ENCODE assay signal across 13 cellular contexts in genomic region chr1:145827966-145828365, GRCh38. TPM values are rescaled to one million over a fixed set of nuclear protein-coding genes. Genes with fewer than 3 reads are reported as not detected.
A peak's percentile ranks its signal among the peaks of the same experiment; 100 is the strongest.
DNase-seq lines count a peak whose midpoint lies in the region; ATAC-seq and TF ChIP-seq lines count a peak whose summit lies in the region.
"Had no signal": no experiment of that assay in that cellular context is flagged by ENCODE, and none has a peak within 500 bp of the region (broad histone marks: within the 10 kb centered on the region; RNA-seq: fewer than 3 reads in every experiment).

No MANE protein-coding gene starts in this region.

- peaks cover 36% of the 10 kb centered on the region for H3K79me2 ChIP-seq in OCI-LY7 (ENCODE audit: insufficient read depth, low read depth, low read length)

- no peak for TF ChIP-seq POLR2A in erythroblast (IDR thresholded peaks at IDR 0.05; ENCODE audit: low read length)

- no peaks in the 10 kb centered on the region for H3K27me3 Mint-ChIP-seq in activated CD4-positive, alpha-beta T cell treated with anti-CD3 and anti-CD28 coated beads, Interleukin-2, amount 10 ng/mL, durations not matched to agents 24 days and 14 days

- no peaks in the 10 kb centered on the region for H3K9me3 ChIP-seq in OCI-LY7 (ENCODE audit: low read length)
- H3K9me3 ChIP-seq: Caco-2, mucosa of descending colon, upper lobe of right lung had no signal

- no peak for TF ChIP-seq CTCF in OCI-LY7 (conservative IDR thresholded peaks at IDR 0.05; ENCODE audit: low read length)

- POLR2A ChIA-PET in OCI-LY7 (lab: Charles Lee): interaction anchor here (0.7 to 4.1 kb wide), 10 partner anchors 10 to 210 kb away, joined by 3 to 32 read pairs (median 4); partner anchors contain the start of genes LIX1L, NUDT17, PIAS3 and RBM8A

- H2AFZ ChIP-seq in OCI-LY7 (ENCODE audit: low read length): no peak overlapping the region

- ATAC-seq in GM18873 (IDR thresholded peaks at IDR 0.05; ENCODE audit: low FRiP score, unreplicated experiment): no peak
- ATAC-seq: mucosa of descending colon, upper lobe of right lung had no signal

- CTCF ChIA-PET in OCI-LY7 (lab: Charles Lee; ENCODE audit: unreplicated experiment): interaction anchor here (0.8 to 2.3 kb wide), 3 partner anchors 17 to 81 kb away, joined by 3 to 12 read pairs (median 3); partner anchors contain the start of gene NUDT17

- peak overlapping the region; percentile 10 for H3K4me3 Mint-ChIP-seq in activated CD4-positive, alpha-beta T cell treated with anti-CD3 and anti-CD28 coated beads, Interleukin-2, amount 10 ng/mL, durations not matched to agents 24 days and 14 days

- BruUV-seq in OCI-LY7 (replicated peaks; lab: Mats Ljungman, UMichigan): TSS peak; percentile 83

- peaks cover 10% of the 10 kb centered on the region; the same call in 1 of the 2 replicates for H4K20me1 ChIP-seq in OCI-LY7 (ENCODE audit: insufficient read depth, low read length)

- no peak for DNase-seq in activated CD4-positive, alpha-beta T cell treated with anti-CD3 and anti-CD28 coated beads, Interleukin-2, amount 10 ng/mL, durations not matched to agents 24 days and 14 days
- DNase-seq in activated CD4-positive, alpha-beta T cell treated with anti-CD3 and anti-CD28 coated beads for 48 hours: no peak
- peak; percentile 33 for DNase-seq in OCI-LY7 (ENCODE audit: low spot score)
- peak; percentile 80 to 89 for DNase-seq in erythroblast (lab: John Stamatoyannopoulos, UW)
- no peak for DNase-seq in pons (ENCODE audit: low spot score)
- DNase-seq: Caco-2, kidney, mucosa of descending colon, posterior cingulate gyrus, upper lobe of right lung had no signal

- no peaks in the 10 kb centered on the region for H3K9me3 Mint-ChIP-seq in activated CD4-positive, alpha-beta T cell treated with anti-CD3 and anti-CD28 coated beads, Interleukin-2, amount 10 ng/mL, durations not matched to agents 24 days and 14 days

- peak overlapping the region; percentile 3 for H3K4me3 ChIP-seq in OCI-LY7 (ENCODE audit: low read depth, low read length, poor library complexity, severe bottlenecking)
- H3K4me3 ChIP-seq: mucosa of descending colon, upper lobe of right lung had no signal

- peak overlapping the region; percentile 7 for H3K4me2 ChIP-seq in OCI-LY7 (ENCODE audit: low read length)

- H3K4me1 Mint-ChIP-seq in activated CD4-positive, alpha-beta T cell treated with anti-CD3 and anti-CD28 coated beads, Interleukin-2, amount 10 ng/mL, durations not matched to agents 24 days and 14 days: peaks cover 41% of the 10 kb centered on the region

- no peaks in the 10 kb centered on the region for H3K9me2 ChIP-seq in OCI-LY7 (ENCODE audit: insufficient read depth, low read length)

- peaks cover 75% of the 10 kb centered on the region for H3K36me3 ChIP-seq in OCI-LY7 (ENCODE audit: insufficient read depth, low read length)

- H3K27ac Mint-ChIP-seq in activated CD4-positive, alpha-beta T cell treated with anti-CD3 and anti-CD28 coated beads, Interleukin-2, amount 10 ng/mL, durations not matched to agents 24 days and 14 days: peak overlapping the region; percentile 71

- intact Hi-C loops in activated CD4-positive, alpha-beta T cell treated with anti-CD3 and anti-CD28 coated beads, Interleukin-2, amount 10 ng/mL, durations not matched to agents 24 days and 14 days (cut with micrococcal nuclease): loop anchor here (10.0 kb wide), 1 partner anchor 53 kb away; no protein-coding TSS in a partner anchor
- intact Hi-C loops in OCI-LY7 (cut with micrococcal nuclease; ENCODE audit: unreplicated experiment): loop anchor here (2.0 kb wide), 2 partner anchors 17 to 31 kb away; partner anchors contain the start of genes NUDT17 and PIAS3

- peak overlapping the region; percentile 73 for H3K27ac ChIP-seq in OCI-LY7 (ENCODE audit: low read depth, low read length, poor library complexity, severe bottlenecking)
- H3K27ac ChIP-seq: upper lobe of right lung, VCaP had no signal

- H3K36me3 Mint-ChIP-seq in activated CD4-positive, alpha-beta T cell treated with anti-CD3 and anti-CD28 coated beads, Interleukin-2, amount 10 ng/mL, durations not matched to agents 24 days and 14 days (ENCODE audit: low read depth): peaks cover 63% of the 10 kb centered on the region

- H3K4me1 ChIP-seq in OCI-LY7 (ENCODE audit: insufficient read depth, low read length, poor library complexity, severe bottlenecking): peaks cover 41% of the 10 kb centered on the region
- H3K4me1 ChIP-seq: Caco-2 had no signal

RNA-seq across cellular contexts. Expression of gene POLR3C, which starts 4.0 kb away (rescaled TPM):
- total RNA-seq in activated CD4-positive, alpha-beta T cell treated with anti-CD3 and anti-CD28 coated beads, Interleukin-2, amount 10 ng/mL, durations not matched to agents 24 days and 14 days: 35.0 and 39.0 TPM in 2 replicates
- total RNA-seq in OCI-LY7 (2014; rRNA removed; shearing (Covaris generic)): 48.9 and 57.1 TPM in 2 replicates
- 78.8 and 80.0 TPM in 2 replicates for total RNA-seq in OCI-LY7 (2022)

RNA-seq across cellular contexts. Expression of gene RNF115, which starts 4.1 kb away (rescaled TPM):
- total RNA-seq in activated CD4-positive, alpha-beta T cell treated with anti-CD3 and anti-CD28 coated beads, Interleukin-2, amount 10 ng/mL, durations not matched to agents 24 days and 14 days: 14.1 and 15.5 TPM in 2 replicates
- total RNA-seq in OCI-LY7 (2014; rRNA removed; shearing (Covaris generic)): 14.7 and 14.8 TPM in 2 replicates
- 23.9 and 24.0 TPM in 2 replicates for total RNA-seq in OCI-LY7 (2022)

RNA-seq across cellular contexts. Expression of gene NUDT17, which starts 17.5 kb away (rescaled TPM):
- 2.5 and 3.4 TPM in 2 replicates for total RNA-seq in activated CD4-positive, alpha-beta T cell treated with anti-CD3 and anti-CD28 coated beads, Interleukin-2, amount 10 ng/mL, durations not matched to agents 24 days and 14 days
- total RNA-seq in OCI-LY7 (2014; rRNA removed; shearing (Covaris generic)): 10.8 and 16.9 TPM in 2 replicates
- total RNA-seq in OCI-LY7 (2022): 39.3 and 39.4 TPM in 2 replicates

RNA-seq across cellular contexts. Expression of gene PIAS3, which starts 30.9 kb away (rescaled TPM):
- total RNA-seq in activated CD4-positive, alpha-beta T cell treated with anti-CD3 and anti-CD28 coated beads, Interleukin-2, amount 10 ng/mL, durations not matched to agents 24 days and 14 days: 19.1 and 20.2 TPM in 2 replicates
- total RNA-seq in OCI-LY7 (2014; rRNA removed; shearing (Covaris generic)): 7.8 and 9.4 TPM in 2 replicates
- 28.1 and 32.8 TPM in 2 replicates for total RNA-seq in OCI-LY7 (2022)

RNA-seq across cellular contexts. Expression of gene ANKRD35, which starts 57.7 kb away (rescaled TPM):
- 0.40 TPM in 2 replicates for total RNA-seq in activated CD4-positive, alpha-beta T cell treated with anti-CD3 and anti-CD28 coated beads, Interleukin-2, amount 10 ng/mL, durations not matched to agents 24 days and 14 days
- not detected in 2 replicates for total RNA-seq in OCI-LY7 (2014; rRNA removed; shearing (Covaris generic))
- total RNA-seq in OCI-LY7 (2022): not detected in 2 replicates
- total RNA-seq: SK-MEL-5 had no signal

Comparison
In these comparisons a context has a peak if more than half of its experiments do, and no peak if none do; other contexts are left out.
1. DNase-seq: peak in OCI-LY7 (single experiment) and erythroblast (2 of 2); none in activated CD4-positive, alpha-beta T cell treated with anti-CD3 and anti-CD28 coated beads, Interleukin-2, amount 10 ng/mL, durations not matched to agents 24 days and 14 days (single experiment), activated CD4-positive, alpha-beta T cell treated with anti-CD3 and anti-CD28 coated beads for 48 hours (single experiment) and pons (single experiment).